1 cellular context compared by ENCODE assay signal in the genomic region with DNA sequence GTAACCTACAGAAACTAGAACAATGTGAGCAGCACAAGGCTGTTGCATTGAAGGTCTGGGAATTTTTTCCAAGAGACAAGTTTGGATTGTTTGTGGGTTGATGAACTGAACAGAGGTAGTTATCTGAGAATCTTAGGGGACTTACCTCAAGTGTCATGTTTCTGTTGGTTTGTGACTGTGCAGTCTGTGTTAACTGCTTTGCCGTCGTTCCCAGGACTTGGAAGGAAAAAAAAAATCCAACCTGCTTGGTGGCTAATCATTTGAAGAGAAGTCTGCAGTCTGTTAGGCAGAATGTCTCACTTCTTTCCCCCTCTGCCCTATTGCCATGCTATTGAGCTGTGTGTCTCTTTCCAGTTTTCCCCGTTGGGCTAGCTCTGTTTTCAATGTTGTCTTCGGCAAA.
A peak's percentile ranks its signal among the peaks of the same experiment; 100 is the strongest.
TF ChIP-seq lines count a peak whose summit lies in the region.

No MANE protein-coding gene starts in this region.

TF ChIP-seq in GM12878, 131 proteins besides CTCF, POLR2A, EP300 and RAD21 (continued from another document):
- TF ChIP-seq, protein P1, sequence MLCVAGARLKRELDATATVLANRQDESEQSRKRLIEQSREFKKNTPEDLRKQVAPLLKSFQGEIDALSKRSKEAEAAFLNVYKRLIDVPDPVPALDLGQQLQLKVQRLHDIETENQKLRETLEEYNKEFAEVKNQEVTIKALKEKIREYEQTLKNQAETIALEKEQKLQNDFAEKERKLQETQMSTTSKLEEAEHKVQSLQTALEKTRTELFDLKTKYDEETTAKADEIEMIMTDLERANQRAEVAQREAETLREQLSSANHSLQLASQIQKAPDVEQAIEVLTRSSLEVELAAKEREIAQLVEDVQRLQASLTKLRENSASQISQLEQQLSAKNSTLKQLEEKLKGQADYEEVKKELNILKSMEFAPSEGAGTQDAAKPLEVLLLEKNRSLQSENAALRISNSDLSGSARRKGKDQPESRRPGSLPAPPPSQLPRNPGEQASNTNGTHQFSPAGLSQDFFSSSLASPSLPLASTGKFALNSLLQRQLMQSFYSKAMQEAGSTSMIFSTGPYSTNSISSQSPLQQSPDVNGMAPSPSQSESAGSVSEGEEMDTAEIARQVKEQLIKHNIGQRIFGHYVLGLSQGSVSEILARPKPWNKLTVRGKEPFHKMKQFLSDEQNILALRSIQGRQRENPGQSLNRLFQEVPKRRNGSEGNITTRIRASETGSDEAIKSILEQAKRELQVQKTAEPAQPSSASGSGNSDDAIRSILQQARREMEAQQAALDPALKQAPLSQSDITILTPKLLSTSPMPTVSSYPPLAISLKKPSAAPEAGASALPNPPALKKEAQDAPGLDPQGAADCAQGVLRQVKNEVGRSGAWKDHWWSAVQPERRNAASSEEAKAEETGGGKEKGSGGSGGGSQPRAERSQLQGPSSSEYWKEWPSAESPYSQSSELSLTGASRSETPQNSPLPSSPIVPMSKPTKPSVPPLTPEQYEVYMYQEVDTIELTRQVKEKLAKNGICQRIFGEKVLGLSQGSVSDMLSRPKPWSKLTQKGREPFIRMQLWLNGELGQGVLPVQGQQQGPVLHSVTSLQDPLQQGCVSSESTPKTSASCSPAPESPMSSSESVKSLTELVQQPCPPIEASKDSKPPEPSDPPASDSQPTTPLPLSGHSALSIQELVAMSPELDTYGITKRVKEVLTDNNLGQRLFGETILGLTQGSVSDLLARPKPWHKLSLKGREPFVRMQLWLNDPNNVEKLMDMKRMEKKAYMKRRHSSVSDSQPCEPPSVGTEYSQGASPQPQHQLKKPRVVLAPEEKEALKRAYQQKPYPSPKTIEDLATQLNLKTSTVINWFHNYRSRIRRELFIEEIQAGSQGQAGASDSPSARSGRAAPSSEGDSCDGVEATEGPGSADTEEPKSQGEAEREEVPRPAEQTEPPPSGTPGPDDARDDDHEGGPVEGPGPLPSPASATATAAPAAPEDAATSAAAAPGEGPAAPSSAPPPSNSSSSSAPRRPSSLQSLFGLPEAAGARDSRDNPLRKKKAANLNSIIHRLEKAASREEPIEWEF (IDR thresholded peaks at IDR 0.05; ENCODE audit: insufficient replicate concordance, low read depth, low read length) = no peak
- TF ChIP-seq FOXK2 (IDR thresholded peaks at IDR 0.05) (no peak), JUNB (IDR thresholded peaks at IDR 0.05) (no peak), IKZF2 (IDR thresholded peaks at IDR 0.05) (peak in 1 of 2 experiments; percentile 54; a peak in 1 of 4 replicates), BRCA1 (IDR thresholded peaks at IDR 0.05; ENCODE audit: low read depth, low read length) (no peak), PML (IDR thresholded peaks at IDR 0.05; ENCODE audit: low read length) (no peak), ZNF622 (IDR thresholded peaks at IDR 0.05) (no peak), ZNF217 (IDR thresholded peaks at IDR 0.05) (no peak), RCOR1 (conservative IDR thresholded peaks at IDR 0.05; ENCODE audit: low read depth, low read length) (no peak), EED (IDR thresholded peaks at IDR 0.05; ENCODE audit: low read depth) (0 out of 2 replicates have a peak, but pooled peaks have one; percentile 14), RUNX3 (IDR thresholded peaks at IDR 0.05; ENCODE audit: low read length) (0 out of 2 replicates have a peak, but pooled peaks have one; percentile 6), MTA2 (IDR thresholded peaks at IDR 0.05; ENCODE audit: low read depth) (no peak), DPF2 (IDR thresholded peaks at IDR 0.05) (no peak), PAX5 (IDR thresholded peaks at IDR 0.05; ENCODE audit: borderline replicate concordance, low read depth, low read length) (no peak), CBX3 (IDR thresholded peaks at IDR 0.05; ENCODE audit: borderline replicate concordance, low read depth) (no peak), SREBF2 (IDR thresholded peaks at IDR 0.05; ENCODE audit: low read length) (no peak), TCF12 (IDR thresholded peaks at IDR 0.05; ENCODE audit: low read depth, low read length) (no peak), SMAD1 (IDR thresholded peaks at IDR 0.05; ENCODE audit: low read depth, partially characterized antibody) (no peak), MEF2A (IDR thresholded peaks at IDR 0.05; ENCODE audit: insufficient read depth, low read depth, low read length) (no peak)
- TF ChIP-seq, protein P2, sequence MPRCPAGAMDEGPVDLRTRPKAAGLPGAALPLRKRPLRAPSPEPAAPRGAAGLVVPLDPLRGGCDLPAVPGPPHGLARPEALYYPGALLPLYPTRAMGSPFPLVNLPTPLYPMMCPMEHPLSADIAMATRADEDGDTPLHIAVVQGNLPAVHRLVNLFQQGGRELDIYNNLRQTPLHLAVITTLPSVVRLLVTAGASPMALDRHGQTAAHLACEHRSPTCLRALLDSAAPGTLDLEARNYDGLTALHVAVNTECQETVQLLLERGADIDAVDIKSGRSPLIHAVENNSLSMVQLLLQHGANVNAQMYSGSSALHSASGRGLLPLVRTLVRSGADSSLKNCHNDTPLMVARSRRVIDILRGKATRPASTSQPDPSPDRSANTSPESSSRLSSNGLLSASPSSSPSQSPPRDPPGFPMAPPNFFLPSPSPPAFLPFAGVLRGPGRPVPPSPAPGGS (IDR thresholded peaks at IDR 0.05; ENCODE audit: borderline replicate concordance, insufficient read depth, low read depth, low read length, poor library complexity, severe bottlenecking) = no peak
- TF ChIP-seq, protein P3, sequence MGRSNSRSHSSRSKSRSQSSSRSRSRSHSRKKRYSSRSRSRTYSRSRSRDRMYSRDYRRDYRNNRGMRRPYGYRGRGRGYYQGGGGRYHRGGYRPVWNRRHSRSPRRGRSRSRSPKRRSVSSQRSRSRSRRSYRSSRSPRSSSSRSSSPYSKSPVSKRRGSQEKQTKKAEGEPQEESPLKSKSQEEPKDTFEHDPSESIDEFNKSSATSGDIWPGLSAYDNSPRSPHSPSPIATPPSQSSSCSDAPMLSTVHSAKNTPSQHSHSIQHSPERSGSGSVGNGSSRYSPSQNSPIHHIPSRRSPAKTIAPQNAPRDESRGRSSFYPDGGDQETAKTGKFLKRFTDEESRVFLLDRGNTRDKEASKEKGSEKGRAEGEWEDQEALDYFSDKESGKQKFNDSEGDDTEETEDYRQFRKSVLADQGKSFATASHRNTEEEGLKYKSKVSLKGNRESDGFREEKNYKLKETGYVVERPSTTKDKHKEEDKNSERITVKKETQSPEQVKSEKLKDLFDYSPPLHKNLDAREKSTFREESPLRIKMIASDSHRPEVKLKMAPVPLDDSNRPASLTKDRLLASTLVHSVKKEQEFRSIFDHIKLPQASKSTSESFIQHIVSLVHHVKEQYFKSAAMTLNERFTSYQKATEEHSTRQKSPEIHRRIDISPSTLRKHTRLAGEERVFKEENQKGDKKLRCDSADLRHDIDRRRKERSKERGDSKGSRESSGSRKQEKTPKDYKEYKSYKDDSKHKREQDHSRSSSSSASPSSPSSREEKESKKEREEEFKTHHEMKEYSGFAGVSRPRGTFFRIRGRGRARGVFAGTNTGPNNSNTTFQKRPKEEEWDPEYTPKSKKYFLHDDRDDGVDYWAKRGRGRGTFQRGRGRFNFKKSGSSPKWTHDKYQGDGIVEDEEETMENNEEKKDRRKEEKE (IDR thresholded peaks at IDR 0.05) = no peak
- TF ChIP-seq, protein P4, sequence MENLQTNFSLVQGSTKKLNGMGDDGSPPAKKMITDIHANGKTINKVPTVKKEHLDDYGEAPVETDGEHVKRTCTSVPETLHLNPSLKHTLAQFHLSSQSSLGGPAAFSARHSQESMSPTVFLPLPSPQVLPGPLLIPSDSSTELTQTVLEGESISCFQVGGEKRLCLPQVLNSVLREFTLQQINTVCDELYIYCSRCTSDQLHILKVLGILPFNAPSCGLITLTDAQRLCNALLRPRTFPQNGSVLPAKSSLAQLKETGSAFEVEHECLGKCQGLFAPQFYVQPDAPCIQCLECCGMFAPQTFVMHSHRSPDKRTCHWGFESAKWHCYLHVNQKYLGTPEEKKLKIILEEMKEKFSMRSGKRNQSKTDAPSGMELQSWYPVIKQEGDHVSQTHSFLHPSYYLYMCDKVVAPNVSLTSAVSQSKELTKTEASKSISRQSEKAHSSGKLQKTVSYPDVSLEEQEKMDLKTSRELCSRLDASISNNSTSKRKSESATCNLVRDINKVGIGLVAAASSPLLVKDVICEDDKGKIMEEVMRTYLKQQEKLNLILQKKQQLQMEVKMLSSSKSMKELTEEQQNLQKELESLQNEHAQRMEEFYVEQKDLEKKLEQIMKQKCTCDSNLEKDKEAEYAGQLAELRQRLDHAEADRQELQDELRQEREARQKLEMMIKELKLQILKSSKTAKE (IDR thresholded peaks at IDR 0.05; ENCODE audit: low read depth, poor library complexity, severe bottlenecking) = no peak
